Comparison of ENCODE assay signal across 17 cellular contexts in the genomic region with DNA sequence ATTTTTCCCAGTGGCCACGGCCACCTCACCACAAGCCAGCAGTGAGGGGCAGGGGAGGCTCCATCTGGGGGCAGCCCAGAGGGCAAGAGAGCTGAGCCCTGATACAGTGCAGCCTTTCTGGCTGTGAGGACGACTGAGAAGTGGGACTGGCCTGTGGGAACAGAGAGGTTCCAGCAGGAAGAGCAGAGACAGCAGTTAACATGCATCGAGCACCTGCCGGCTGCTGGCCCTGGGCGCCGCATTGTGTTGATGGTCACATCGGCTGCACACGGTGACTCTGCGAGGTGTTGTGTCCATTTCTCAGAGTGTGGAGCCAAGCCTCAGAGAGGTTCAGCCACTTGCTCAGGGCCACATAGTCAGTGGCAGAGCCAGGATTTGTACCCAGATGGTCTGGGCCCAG. TPM values are rescaled to one million over a fixed set of nuclear protein-coding genes. Genes with fewer than 3 reads are reported as not detected.
A peak's percentile ranks its signal among the peaks of the same experiment; 100 is the strongest.
DNase-seq lines count a peak whose midpoint lies in the region; ATAC-seq and TF ChIP-seq lines count a peak whose summit lies in the region.
"Had no signal": no experiment of that assay in that cellular context is flagged by ENCODE, and none has a peak within 500 bp of the region (broad histone marks: within the 10 kb centered on the region; RNA-seq: fewer than 3 reads in every experiment).

No MANE protein-coding gene starts in this region.

- WGBS in aorta, 2 donors: 55 to 61% methylated on average over 9 of the region's 9 CpGs

- peaks cover 0 to 85% (median 0%) of the 10 kb centered on the region in 11 experiments; a peak in 9 of 22 replicates for H3K27me3 ChIP-seq in BLaER1 treated with 17β-estradiol and CSF1 and Interleukin-3, amounts not matched to agents 10 nM and 100 nM
- no peaks in the 10 kb centered on the region for H3K27me3 ChIP-seq in SJCRH30
- no peaks in the 10 kb centered on the region for H3K27me3 ChIP-seq in aorta (ENCODE audit: control insufficient read depth in 1 of 2, insufficient read depth in 2 of 2, low read length in 1 of 2)
- no peaks in the 10 kb centered on the region for H3K27me3 ChIP-seq in GM23338 (ENCODE audit: insufficient read depth)

- no peak for TF ChIP-seq CTCF in CD14-positive monocyte (IDR thresholded peaks at IDR 0.05)
- TF ChIP-seq CTCF in GM23338 (conservative IDR thresholded peaks at IDR 0.05; ENCODE audit: low read depth in 2 of 2): no peak

- H3K4me1 Mint-ChIP-seq in natural killer cell treated with Interleukin-12 subunit alpha and Interleukin-12 subunit beta and Interleukin-15 and Interleukin-18, amount 100 ng/mL, for 72 hours (ENCODE audit: low read depth in 2 of 2): peaks cover 15 to 18% of the 10 kb centered on the region in 2 donors
- H3K4me1 Mint-ChIP-seq in CD14-positive monocyte (no peaks in the 10 kb centered on the region), GM23338 (peaks cover 6% of the 10 kb centered on the region)

- H3K27ac ChIP-seq in BLaER1 treated with 17β-estradiol and CSF1 and Interleukin-3, amounts not matched to agents 10 nM and 100 nM: peak overlapping the region in 6 of 11 experiments; percentile 2 to 47 (median 27); a peak in 5 of 22 replicates
- peak overlapping the region; percentile 90 for H3K27ac ChIP-seq in SJCRH30
- H3K27ac ChIP-seq in aorta (ENCODE audit: low read depth in 1 of 2, low read length in 2 of 2): peak overlapping the region in 1 of 2 donors; percentile 18
- no peak overlapping the region for H3K27ac ChIP-seq in GM23338 (ENCODE audit: low read depth)

- H3K36me3 Mint-ChIP-seq in natural killer cell treated with Interleukin-12 subunit alpha and Interleukin-12 subunit beta and Interleukin-15 and Interleukin-18, amount 100 ng/mL, for 72 hours: no peaks in the 10 kb centered on the region
- H3K36me3 Mint-ChIP-seq in CD14-positive monocyte (peaks cover 0 to 2% of the 10 kb centered on the region in 2 donors), GM23338 (ENCODE audit: low read depth) (no peaks in the 10 kb centered on the region; the same call in 2 of the 3 replicates)
- H3K36me3 Mint-ChIP-seq: memory B cell, T-cell, WTC11 had no signal

- H3K27ac Mint-ChIP-seq in natural killer cell treated with Interleukin-12 subunit alpha and Interleukin-12 subunit beta and Interleukin-15 and Interleukin-18, amount 100 ng/mL, for 72 hours: no peak overlapping the region
- H3K27ac Mint-ChIP-seq in CD14-positive monocyte (peak overlapping the region in 3 of 7 donors; percentile 8 to 35 (median 19)), GM23338 (no peak overlapping the region)
- H3K27ac Mint-ChIP-seq: memory B cell; stimulated activated naive CD8-positive, alpha-beta T cell treated with anti-CD3 and anti-CD28 coated beads, Interleukin-15, amount 100 ng/mL, for 72 hours; WTC11 had no signal

- no peak overlapping the region for H3K4me3 ChIP-seq in BLaER1 treated with 17β-estradiol and CSF1 and Interleukin-3, amounts not matched to agents 10 nM and 100 nM
- no peak overlapping the region for H3K4me3 ChIP-seq in SJCRH30
- H3K4me3 ChIP-seq in aorta (ENCODE audit: low read length in 2 of 2): no peak overlapping the region
- H3K4me3 ChIP-seq in GM23338: no peak overlapping the region
- H3K4me3 ChIP-seq: smooth muscle cell had no signal

- 0 out of 2 replicates have a peak, but pooled peaks cover 4% of the 10 kb centered on the region for H3F3A ChIP-seq in GM23338 (replicated peaks; ENCODE audit: low read depth)

- no peaks in the 10 kb centered on the region for H3K9me3 Mint-ChIP-seq in natural killer cell treated with Interleukin-12 subunit alpha and Interleukin-12 subunit beta and Interleukin-15 and Interleukin-18, amount 100 ng/mL, for 72 hours
- H3K9me3 Mint-ChIP-seq in CD14-positive monocyte (no peaks in the 10 kb centered on the region), GM23338 (peaks cover 21% of the 10 kb centered on the region)
- H3K9me3 Mint-ChIP-seq: memory B cell; stimulated activated naive CD8-positive, alpha-beta T cell treated with anti-CD3 and anti-CD28 coated beads, Interleukin-15, amount 100 ng/mL, for 72 hours; T-cell; WTC11 had no signal

- H3K27me3 Mint-ChIP-seq in natural killer cell treated with Interleukin-12 subunit alpha and Interleukin-12 subunit beta and Interleukin-15 and Interleukin-18, amount 100 ng/mL, for 72 hours: no peaks in the 10 kb centered on the region
- H3K27me3 Mint-ChIP-seq in CD14-positive monocyte (ENCODE audit: low read depth in 3 of 3): peaks cover 12 to 45% (median 36%) of the 10 kb centered on the region in 3 donors
- H3K27me3 Mint-ChIP-seq in GM23338 (ENCODE audit: insufficient read depth, low read depth, poor library complexity): peaks cover 22% of the 10 kb centered on the region
- H3K27me3 Mint-ChIP-seq: memory B cell; stimulated activated naive CD8-positive, alpha-beta T cell treated with anti-CD3 and anti-CD28 coated beads, Interleukin-15, amount 100 ng/mL, for 72 hours; T-cell had no signal

- H3K9me2 ChIP-seq in GM23338 (ENCODE audit: insufficient read depth): no peaks in the 10 kb centered on the region; the same call in 1 of the 2 replicates

- peak overlapping the region; percentile 69 to 92 (median 87) for H3K4me2 ChIP-seq in BLaER1 treated with 17β-estradiol and CSF1 and Interleukin-3, amounts not matched to agents 10 nM and 100 nM
- H3K4me2 ChIP-seq in GM23338: no peak overlapping the region

- intact Hi-C loops in CD14-positive monocyte (cut with micrococcal nuclease): no loop called here
- intact Hi-C loops in aorta (cut with DNase I): no loop called here

- H3K9me3 ChIP-seq in BLaER1 treated with 17β-estradiol and CSF1 and Interleukin-3, amounts not matched to agents 10 nM and 100 nM (replicated peaks in 1 of 11): no peaks in the 10 kb centered on the region
- H3K9me3 ChIP-seq in SJCRH30 (replicated peaks) (no peaks in the 10 kb centered on the region), aorta (ENCODE audit: control insufficient read depth, low read length) (no peaks in the 10 kb centered on the region)

- no peak overlapping the region for H2AFZ ChIP-seq in GM23338

- ATAC-seq in HG03135 (IDR thresholded peaks at IDR 0.05; ENCODE audit: unreplicated experiment) (peak; percentile 16), aorta (ENCODE audit: low FRiP score) (no peak), GM23338 (no peak)
- peak in 1 of 2 donors; percentile 12 for ATAC-seq in natural killer cell treated with Interleukin-12 subunit alpha and Interleukin-12 subunit beta and Interleukin-15 and Interleukin-18, amount 100 ng/mL, for 72 hours
- ATAC-seq: WTC11 had no signal

- peak overlapping the region in 4 of 11 experiments; percentile 9 to 20 (median 12); a peak in 7 of 22 replicates for H3K9ac ChIP-seq in BLaER1 treated with 17β-estradiol and CSF1 and Interleukin-3, amounts not matched to agents 10 nM and 100 nM

- DNase-seq in SJCRH30 (peak; percentile 61 to 74), CD14-positive monocyte (ENCODE audit: low spot score) (no peak), aorta (no peak), GM23338 (ENCODE audit: low spot score) (no peak)
- DNase-seq in natural killer cell treated with Interleukin-12 subunit alpha and Interleukin-12 subunit beta and Interleukin-15 and Interleukin-18, amount 100 ng/mL, for 72 hours (ENCODE audit: low spot score): no peak
- DNase-seq in activated CD4-positive, CD25-positive, alpha-beta regulatory T cell treated with anti-CD3 and anti-CD28 coated beads, Interleukin-2, amount 50 U/mL, for 72 hours: no peak
- DNase-seq: activated naive CD4-positive, alpha-beta T cell treated with Interleukin-2 at 50 U/mL for 16 hours; effector memory CD4-positive, alpha-beta T cell; NCI-H1436 treated with DMSO at 0.1 percent for 48 hours had no signal

- peaks cover 42 to 70% (median 65%) of the 10 kb centered on the region in 10 experiments for H3K4me1 ChIP-seq in BLaER1 treated with 17β-estradiol and CSF1 and Interleukin-3, amounts not matched to agents 10 nM and 100 nM
- peaks cover 72% of the 10 kb centered on the region for H3K4me1 ChIP-seq in SJCRH30
- H3K4me1 ChIP-seq in aorta (ENCODE audit: control insufficient read depth in 1 of 2, insufficient read depth in 2 of 2, low read length in 2 of 2): no peaks in the 10 kb centered on the region
- H3K4me1 ChIP-seq in GM23338 (ENCODE audit: insufficient read depth): no peaks in the 10 kb centered on the region; the same call in 1 of the 2 replicates

- H3K4me3 Mint-ChIP-seq in natural killer cell treated with Interleukin-12 subunit alpha and Interleukin-12 subunit beta and Interleukin-15 and Interleukin-18, amount 100 ng/mL, for 72 hours: peak overlapping the region; percentile 61
- H3K4me3 Mint-ChIP-seq in CD14-positive monocyte (peak overlapping the region in 1 of 2 donors; percentile 30), GM23338 (no peak overlapping the region)
- H3K4me3 Mint-ChIP-seq: memory B cell; stimulated activated naive CD8-positive, alpha-beta T cell treated with anti-CD3 and anti-CD28 coated beads, Interleukin-15, amount 100 ng/mL, for 72 hours; T-cell; WTC11 had no signal

- H3K79me2 ChIP-seq in GM23338 (replicated peaks; ENCODE audit: insufficient read depth): no peaks in the 10 kb centered on the region

- peaks cover 0 to 87% (median 25%) of the 10 kb centered on the region in 11 experiments; a peak in 19 of 22 replicates for H4K20me1 ChIP-seq in BLaER1 treated with 17β-estradiol and CSF1 and Interleukin-3, amounts not matched to agents 10 nM and 100 nM
- H4K20me1 ChIP-seq in GM23338 (replicated peaks; ENCODE audit: insufficient read depth): no peaks in the 10 kb centered on the region

- no peaks in the 10 kb centered on the region for H3K36me3 ChIP-seq in BLaER1 treated with 17β-estradiol and CSF1 and Interleukin-3, amounts not matched to agents 10 nM and 100 nM
- no peaks in the 10 kb centered on the region for H3K36me3 ChIP-seq in SJCRH30
- H3K36me3 ChIP-seq in aorta (ENCODE audit: control insufficient read depth in 1 of 2, insufficient read depth in 2 of 2, low read length in 1 of 2): no peaks in the 10 kb centered on the region
- H3K36me3 ChIP-seq in GM23338 (ENCODE audit: insufficient read depth): no peaks in the 10 kb centered on the region

RNA-seq across cellular contexts. Expression of a gene that starts 9.8 kb away (rescaled TPM):
- total RNA-seq in SJCRH30 (2014; rRNA removed; shearing (Covaris generic)): 55.5 and 69.0 TPM in 2 replicates
- not detected for total RNA-seq in natural killer cell treated with Interleukin-12 subunit alpha and Interleukin-12 subunit beta and Interleukin-15 and Interleukin-18, amount 100 ng/mL, for 72 hours
- polyA plus RNA-seq in CD14-positive monocyte: not detected
- total RNA-seq in aorta: 10 to 100 TPM in 1 of 2 donors, 1 to 10 TPM in 1; 10.0 to 20.2 TPM
- 10 to 100 TPM; 11.4 to 76.4 TPM for polyA plus RNA-seq in aorta
- not detected in 2 replicates for total RNA-seq in GM23338 (2014; rRNA removed; shearing (Covaris generic))
- polyA plus RNA-seq in GM23338 (2016; fragmentation: Nextera tagmentation; extraction: Ambion mirVana): 0.26 TPM in 1 of 2 replicates, not detected in the other
- total RNA-seq: bronchial epithelial cell, T-cell, WTC11 had no signal

RNA-seq across cellular contexts. Expression of a gene that starts 16.4 kb away (rescaled TPM):
- total RNA-seq in SJCRH30 (2014; rRNA removed; shearing (Covaris generic)): 3.1 and 3.5 TPM in 2 replicates
- 1 to 10 TPM in 1 of 2 donors, under 1 TPM in 1; 0.98 to 1.8 TPM for total RNA-seq in natural killer cell treated with Interleukin-12 subunit alpha and Interleukin-12 subunit beta and Interleukin-15 and Interleukin-18, amount 100 ng/mL, for 72 hours
- polyA plus RNA-seq in CD14-positive monocyte: not detected
- total RNA-seq in aorta: under 1 TPM in 1 of 2 donors, not detected in 1; 0.30 TPM
- polyA plus RNA-seq in aorta: 1 to 10 TPM in 1 of 2 donors, not detected in 1; 8.1 TPM
- 0.28 TPM in 1 of 2 replicates, not detected in the other for total RNA-seq in GM23338 (2014; rRNA removed; shearing (Covaris generic))
- polyA plus RNA-seq in GM23338 (2016; fragmentation: Nextera tagmentation; extraction: Ambion mirVana): 0.21 and 0.23 TPM in 2 replicates
- total RNA-seq: bronchial epithelial cell, T-cell had no signal

RNA-seq across cellular contexts. Expression of a gene that starts 34.8 kb away (rescaled TPM):
- 2.5 and 2.9 TPM in 2 replicates for total RNA-seq in SJCRH30 (2014; rRNA removed; shearing (Covaris generic))
- total RNA-seq in natural killer cell treated with Interleukin-12 subunit alpha and Interleukin-12 subunit beta and Interleukin-15 and Interleukin-18, amount 100 ng/mL, for 72 hours: not detected
- polyA plus RNA-seq in CD14-positive monocyte (not detected), aorta (10 to 100 TPM in 1 of 2 donors, 1 to 10 TPM in 1; 2.6 to 31.7 TPM), GM23338 (2016; fragmentation: Nextera tagmentation; extraction: Ambion mirVana) (0.61 and 0.99 TPM in 2 replicates)
- total RNA-seq in aorta: 1 to 10 TPM; 2.4 to 4.7 TPM
- total RNA-seq in GM23338 (2014; rRNA removed; shearing (Covaris generic)): 2.8 and 5.9 TPM in 2 replicates
- total RNA-seq: bronchial epithelial cell, T-cell had no signal

RNA-seq across cellular contexts. Expression of a gene that starts 34.9 kb away (rescaled TPM):
- 0.05 TPM in 1 of 2 replicates, not detected in the other for total RNA-seq in SJCRH30 (2014; rRNA removed; shearing (Covaris generic))
- not detected for total RNA-seq in natural killer cell treated with Interleukin-12 subunit alpha and Interleukin-12 subunit beta and Interleukin-15 and Interleukin-18, amount 100 ng/mL, for 72 hours
- polyA plus RNA-seq in CD14-positive monocyte (not detected), aorta (under 1 TPM in 1 of 2 donors, not detected in 1; 0.61 TPM), GM23338 (2016; fragmentation: Nextera tagmentation; extraction: Ambion mirVana) (not detected in 2 replicates)
- under 1 TPM; 0.19 to 0.81 TPM for total RNA-seq in aorta
- total RNA-seq in GM23338 (2014; rRNA removed; shearing (Covaris generic)): 0.39 TPM in 1 of 2 replicates, not detected in the other
- total RNA-seq: bronchial epithelial cell, smooth muscle cell, WTC11 had no signal

Comparison
In these comparisons a context has a peak if more than half of its experiments do, and no peak if none do; other contexts are left out.
1. DNase-seq: peak in SJCRH30 (2 of 2); none in natural killer cell treated with Interleukin-12 subunit alpha and Interleukin-12 subunit beta and Interleukin-15 and Interleukin-18, amount 100 ng/mL, for 72 hours (single experiment), activated CD4-positive, CD25-positive, alpha-beta regulatory T cell treated with anti-CD3 and anti-CD28 coated beads, Interleukin-2, amount 50 U/mL, for 72 hours (single experiment), CD14-positive monocyte (single experiment), aorta (0 of 2) and GM23338 (single experiment).
2. RNA of a gene that starts 9.8 kb away (total RNA-seq): 55.5 to 69.0 TPM in SJCRH30 and 10.0 to 20.2 TPM in aorta; not detected in natural killer cell treated with Interleukin-12 subunit alpha and Interleukin-12 subunit beta and Interleukin-15 and Interleukin-18, amount 100 ng/mL, for 72 hours and not detected in GM23338; every median in the first group is over 10 times any median in the second.